ENCODE assay signal across 11 cellular contexts in the genomic region with DNA sequence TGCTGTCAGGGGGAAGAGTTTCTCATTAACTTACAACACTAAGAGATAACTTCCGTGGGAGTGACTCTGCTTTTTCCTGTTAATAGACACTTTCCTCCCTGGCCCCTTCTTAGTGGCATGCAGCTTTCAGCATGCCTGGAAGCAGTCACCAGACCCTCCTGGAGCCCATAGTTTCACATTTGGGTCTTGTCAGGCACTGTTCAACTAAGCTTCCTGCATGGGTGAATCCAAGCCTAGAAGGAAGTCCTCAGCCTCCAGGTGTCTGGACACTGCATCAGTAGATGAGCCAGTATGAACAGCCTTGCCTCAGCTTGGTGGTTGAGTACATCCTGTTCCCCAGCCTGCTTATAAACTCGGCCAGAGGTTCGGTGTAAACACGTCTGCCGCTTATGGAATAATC.
DNase-seq lines count a peak whose midpoint lies in the region; ATAC-seq lines count a peak whose summit lies in the region.
"Had no signal": no experiment of that assay in that cellular context is flagged by ENCODE, and none has a peak within 500 bp of the region (broad histone marks: within the 10 kb centered on the region; RNA-seq: fewer than 3 reads in every experiment).

No MANE protein-coding gene starts in this region.

- peak overlapping the region; percentile 16 for H3K4me3 Mint-ChIP-seq in activated naive CD4-positive, alpha-beta T cell treated with anti-CD3 and anti-CD28 coated beads, Interleukin-2, amount 50 U/mL, for 24 hours
- peak overlapping the region; percentile 59 to 73 (median 66) for H3K4me3 Mint-ChIP-seq in immature natural killer cell
- H3K4me3 Mint-ChIP-seq: dendritic cell treated with granulocyte-macrophage colony-stimulating factor and Interleukin-4, amounts not matched to agents 40 ng/mL and 50 ng/mL, for 4 days had no signal

- no peak overlapping the region for H3K4me3 ChIP-seq in thymus (ENCODE audit: low read length)

- H3K9me3 ChIP-seq in thymus (ENCODE audit: control insufficient read depth) = no peaks in the 10 kb centered on the region

- no peaks in the 10 kb centered on the region for H3K27me3 ChIP-seq in thymus (ENCODE audit: control insufficient read depth, insufficient read depth)

- no peak for DNase-seq in activated naive CD4-positive, alpha-beta T cell treated with Interleukin-2 at 50 U/mL for 16 hours
- peak; percentile 6 for DNase-seq in activated CD4-positive, alpha-beta T cell treated with anti-CD3 and anti-CD28 coated beads, Interleukin-2, amount 50 U/mL, for 1 hour
- DNase-seq in immature natural killer cell = peak; percentile 19 to 37 (median 36)
- DNase-seq in 8988T = no peak
- DNase-seq: AML-193, NCI-H187 had no signal

- H3K27ac Mint-ChIP-seq in activated naive CD4-positive, alpha-beta T cell treated with anti-CD3 and anti-CD28 coated beads, Interleukin-2, amount 50 U/mL, for 24 hours = peak overlapping the region; percentile 85
- H3K27ac Mint-ChIP-seq in immature natural killer cell = peak overlapping the region; percentile 88 to 93 (median 90)
- H3K27ac Mint-ChIP-seq: dendritic cell treated with granulocyte-macrophage colony-stimulating factor and Interleukin-4, amounts not matched to agents 40 ng/mL and 50 ng/mL, for 4 days had no signal

- no peaks in the 10 kb centered on the region for H3K9me3 Mint-ChIP-seq in activated naive CD4-positive, alpha-beta T cell treated with anti-CD3 and anti-CD28 coated beads, Interleukin-2, amount 50 U/mL, for 24 hours
- H3K9me3 Mint-ChIP-seq in immature natural killer cell = no peaks in the 10 kb centered on the region
- H3K9me3 Mint-ChIP-seq: dendritic cell treated with granulocyte-macrophage colony-stimulating factor and Interleukin-4, amounts not matched to agents 40 ng/mL and 50 ng/mL, for 4 days had no signal

- H3K36me3 ChIP-seq in thymus (ENCODE audit: control insufficient read depth, insufficient read depth) = peaks cover 39% of the 10 kb centered on the region

- H3K27ac ChIP-seq in thymus (ENCODE audit: low read depth) = peak overlapping the region; percentile 46

- no peaks in the 10 kb centered on the region for H3K27me3 Mint-ChIP-seq in activated naive CD4-positive, alpha-beta T cell treated with anti-CD3 and anti-CD28 coated beads, Interleukin-2, amount 50 U/mL, for 24 hours
- H3K27me3 Mint-ChIP-seq in immature natural killer cell (ENCODE audit: low read depth in 3 of 3) = peaks cover 0 to 6% (median 2%) of the 10 kb centered on the region in 3 donors
- H3K27me3 Mint-ChIP-seq: dendritic cell treated with granulocyte-macrophage colony-stimulating factor and Interleukin-4, amounts not matched to agents 40 ng/mL and 50 ng/mL, for 4 days had no signal

- ATAC-seq in HG03354 (IDR thresholded peaks at IDR 0.05; ENCODE audit: poor library complexity, severe bottlenecking, unreplicated experiment) (no peak), HG03342 (IDR thresholded peaks at IDR 0.05; ENCODE audit: unreplicated experiment) (no peak)

- H3K4me1 ChIP-seq in thymus (ENCODE audit: control insufficient read depth, insufficient read depth, low read length) = no peaks in the 10 kb centered on the region

- WGBS in thymus = 40% methylated on average over 5 of the region's 5 CpGs

- H3K4me1 Mint-ChIP-seq in activated naive CD4-positive, alpha-beta T cell treated with anti-CD3 and anti-CD28 coated beads, Interleukin-2, amount 50 U/mL, for 24 hours = peaks cover 96% of the 10 kb centered on the region
- peaks cover 68 to 93% of the 10 kb centered on the region in 2 donors for H3K4me1 Mint-ChIP-seq in immature natural killer cell

- peaks cover 20% of the 10 kb centered on the region for H3K36me3 Mint-ChIP-seq in activated naive CD4-positive, alpha-beta T cell treated with anti-CD3 and anti-CD28 coated beads, Interleukin-2, amount 50 U/mL, for 24 hours
- H3K36me3 Mint-ChIP-seq in immature natural killer cell = peaks cover 0 to 6% (median 0%) of the 10 kb centered on the region in 3 donors

Comparison
In these comparisons a context has a peak if more than half of its experiments do, and no peak if none do; other contexts are left out.
1. DNase-seq: peak in activated CD4-positive, alpha-beta T cell treated with anti-CD3 and anti-CD28 coated beads, Interleukin-2, amount 50 U/mL, for 1 hour (single experiment) and immature natural killer cell (3 of 3); none in activated naive CD4-positive, alpha-beta T cell treated with Interleukin-2 at 50 U/mL for 16 hours (single experiment) and 8988T (single experiment).